Comparison of ENCODE assay signal across 11 cellular contexts in genomic region chr19:54606891-54607781, GRCh38.
DNase-seq lines count a peak whose midpoint lies in the region; ATAC-seq lines count a peak whose summit lies in the region.
"Had no signal": no experiment of that assay in that cellular context is flagged by ENCODE, and none has a peak within 500 bp of the region (broad histone marks: within the 10 kb centered on the region; RNA-seq: fewer than 3 reads in every experiment).

No MANE protein-coding gene starts in this region.

- H3K9me3 Mint-ChIP-seq in memory B cell = peaks cover 4% of the 10 kb centered on the region
- H3K9me3 Mint-ChIP-seq in activated naive CD4-positive, alpha-beta T cell treated with anti-CD3 and anti-CD28 coated beads, Interleukin-2, amount 10 ng/mL, durations not matched to agents 7 days and 5 days = no peaks in the 10 kb centered on the region

- no peak overlapping the region for H3K27ac Mint-ChIP-seq in memory B cell
- H3K27ac Mint-ChIP-seq in activated naive CD4-positive, alpha-beta T cell treated with anti-CD3 and anti-CD28 coated beads, Interleukin-2, amount 10 ng/mL, durations not matched to agents 7 days and 5 days = no peak overlapping the region

- H3K36me3 Mint-ChIP-seq in memory B cell = peaks cover 4% of the 10 kb centered on the region
- no peaks in the 10 kb centered on the region for H3K36me3 Mint-ChIP-seq in activated naive CD4-positive, alpha-beta T cell treated with anti-CD3 and anti-CD28 coated beads, Interleukin-2, amount 10 ng/mL, durations not matched to agents 7 days and 5 days

- ATAC-seq in GM18873 (IDR thresholded peaks at IDR 0.05; ENCODE audit: low FRiP score, unreplicated experiment) (peak; percentile 47), HG02798 (IDR thresholded peaks at IDR 0.05; ENCODE audit: poor library complexity, unreplicated experiment) (peak; percentile 63), memory B cell (ENCODE audit: low read depth) (peak; percentile 68), HG03039 (IDR thresholded peaks at IDR 0.05; ENCODE audit: unreplicated experiment) (no peak)

- no peaks in the 10 kb centered on the region for H3K27me3 Mint-ChIP-seq in memory B cell
- H3K27me3 Mint-ChIP-seq in activated naive CD4-positive, alpha-beta T cell treated with anti-CD3 and anti-CD28 coated beads, Interleukin-2, amount 10 ng/mL, durations not matched to agents 7 days and 5 days = peaks cover 15% of the 10 kb centered on the region

- CTCF ChIA-PET in activated naive CD4-positive, alpha-beta T cell treated with anti-CD3 and anti-CD28 coated beads, Interleukin-2, amount 10 ng/mL, durations not matched to agents 7 days and 5 days (lab: Charles Lee) = no interaction called here

- H3K4me1 Mint-ChIP-seq in memory B cell = peaks cover 22% of the 10 kb centered on the region
- no peaks in the 10 kb centered on the region for H3K4me1 Mint-ChIP-seq in activated naive CD4-positive, alpha-beta T cell treated with anti-CD3 and anti-CD28 coated beads, Interleukin-2, amount 10 ng/mL, durations not matched to agents 7 days and 5 days

- peak overlapping the region; percentile 49 for H3K4me3 Mint-ChIP-seq in memory B cell
- no peak overlapping the region for H3K4me3 Mint-ChIP-seq in activated naive CD4-positive, alpha-beta T cell treated with anti-CD3 and anti-CD28 coated beads, Interleukin-2, amount 10 ng/mL, durations not matched to agents 7 days and 5 days

- DNase-seq in memory B cell (ENCODE audit: low spot score in 2 of 2) (no peak), NCI-H1105 (lab: John Stamatoyannopoulos, UW) (no peak)
- DNase-seq in activated naive CD4-positive, alpha-beta T cell treated with anti-CD3 and anti-CD28 coated beads, Interleukin-2, amount 10 ng/mL, durations not matched to agents 7 days and 5 days = no peak
- DNase-seq: activated T-cell treated with anti-CD3 and anti-CD28 coated beads for 4 hours, GM23248, NCI-H510A treated with DMSO at 0.1 percent for 48 hours, T-helper 1 cell, uterus had no signal
